In genomic region chr5:10896016-10896415, GRCh38 we compare ENCODE assay signal across 19 cellular contexts.
A peak's percentile ranks its signal among the peaks of the same experiment; 100 is the strongest.
DNase-seq lines count a peak whose midpoint lies in the region; ATAC-seq, FAIRE-seq and TF ChIP-seq lines count a peak whose summit lies in the region.
"Had no signal": no experiment of that assay in that cellular context is flagged by ENCODE, and none has a peak within 500 bp of the region (broad histone marks: within the 10 kb centered on the region; RNA-seq: fewer than 3 reads in every experiment).

No MANE protein-coding gene starts in this region.

- H3K27ac Mint-ChIP-seq in Caco-2 (ENCODE audit: unreplicated experiment) (peak overlapping the region; percentile 6), neural crest cell (ENCODE audit: unreplicated experiment) (peak overlapping the region; percentile 68)

- no TSS peak for BruUV-seq in Caco-2 (replicated peaks; lab: Mats Ljungman, UMichigan)

- CTCF ChIA-PET in Caco-2 (lab: Charles Lee), result no interaction called here

- no peaks in the 10 kb centered on the region for H3K36me3 Mint-ChIP-seq in Caco-2 (ENCODE audit: insufficient read depth, unreplicated experiment)
- no peaks in the 10 kb centered on the region for H3K36me3 Mint-ChIP-seq in neural crest cell (ENCODE audit: low read depth)
- H3K36me3 Mint-ChIP-seq: CD8-positive, alpha-beta memory T cell had no signal

- intact Hi-C loops in Caco-2 (cut with micrococcal nuclease; ENCODE audit: unreplicated experiment), result no loop called here

- no peak overlapping the region for H3K4me3 Mint-ChIP-seq in Caco-2 (ENCODE audit: unreplicated experiment)
- no peak overlapping the region for H3K4me3 Mint-ChIP-seq in neural crest cell

- POLR2A ChIA-PET in Caco-2 (lab: Charles Lee), result no interaction called here

- H3K27me3 ChIP-seq in Caco-2 (replicated peaks; ENCODE audit: control insufficient read depth, insufficient read depth, low read length), result no peaks in the 10 kb centered on the region; the same call in 1 of the 2 replicates
- H3K27me3 ChIP-seq: BLaER1 treated with 17β-estradiol and CSF1 and Interleukin-3, amounts not matched to agents 10 nM and 100 nM; SJSA1 had no signal

- no peaks in the 10 kb centered on the region for H3K36me3 ChIP-seq in Caco-2 (ENCODE audit: control insufficient read depth, insufficient read depth, low read length)
- H3K36me3 ChIP-seq: BLaER1 treated with 17β-estradiol and CSF1 and Interleukin-3, amounts not matched to agents 10 nM and 100 nM; HAP-1; SJSA1 had no signal

- H3K4me1 Mint-ChIP-seq in Caco-2 (ENCODE audit: low read depth, unreplicated experiment) (peaks cover 7% of the 10 kb centered on the region), neural crest cell (peaks cover 24% of the 10 kb centered on the region)
- H3K4me1 Mint-ChIP-seq: CD8-positive, alpha-beta memory T cell had no signal

- no peak overlapping the region for H3K4me3 ChIP-seq in Caco-2 (ENCODE audit: low read depth, low read length)
- no peak overlapping the region for H3K4me3 ChIP-seq in epithelial cell of esophagus (ENCODE audit: low read length)
- H3K4me3 ChIP-seq: A549; BLaER1 treated with 17β-estradiol and CSF1 and Interleukin-3, amounts not matched to agents 10 nM and 100 nM; HAP-1; K562; SJSA1 had no signal

- H3K4me1 ChIP-seq in Caco-2, result no peaks in the 10 kb centered on the region
- H3K4me1 ChIP-seq: A549; BLaER1 treated with 17β-estradiol and CSF1 and Interleukin-3, amounts not matched to agents 10 nM and 100 nM; HAP-1 had no signal

- H3K9me3 ChIP-seq in Caco-2, result peaks cover 6% of the 10 kb centered on the region; the same call in 1 of the 2 replicates
- H3K9me3 ChIP-seq: A549, HAP-1 had no signal

- ATAC-seq in SK-N-SH treated with all-trans-retinoic acid at 6 μM for 48 hours, result no peak
- ATAC-seq: A549, K562 had no signal

- H3K9me3 Mint-ChIP-seq in Caco-2 (ENCODE audit: unreplicated experiment) (no peaks in the 10 kb centered on the region), neural crest cell (peaks cover 6% of the 10 kb centered on the region)

- no peak for TF ChIP-seq CTCF in Caco-2 (IDR thresholded peaks at IDR 0.05; ENCODE audit: insufficient read depth in 1 of 2, low read depth in 1 of 2, low read length in 1 of 2, severe bottlenecking in 1 of 2, unreplicated experiment in 1 of 2)
- no peak for TF ChIP-seq CTCF in epithelial cell of esophagus (IDR thresholded peaks at IDR 0.05; ENCODE audit: insufficient read depth, low read depth, low read length, missing control alignments)
- TF ChIP-seq CTCF in neural crest cell (conservative IDR thresholded peaks at IDR 0.05), result no peak
- TF ChIP-seq CTCF in D721Med (IDR thresholded peaks at IDR 0.05; ENCODE audit: insufficient read depth, missing control alignments), result no peak

- H3K27me3 Mint-ChIP-seq in Caco-2 (ENCODE audit: insufficient read depth, unreplicated experiment) (no peaks in the 10 kb centered on the region), neural crest cell (ENCODE audit: low read depth) (no peaks in the 10 kb centered on the region)

- FAIRE-seq in HTR-8/SVneo (lab: Jason Lieb, UNC) (peak; percentile 33), D721Med (lab: Jason Lieb, UNC) (no peak)
- FAIRE-seq: A549, K562 had no signal

- DNase-seq in Caco-2 (no peak), HTR-8/SVneo (ENCODE audit: insufficient read length, low spot score) (no peak), epithelial cell of esophagus (ENCODE audit: low read depth) (peak; percentile 40), neural crest cell (ENCODE audit: low read depth, low spot score) (no peak), DMS114 treated with DMSO at 0.1 percent for 48 hours (lab: John Stamatoyannopoulos, UW; ENCODE audit: unreplicated experiment) (no peak), D721Med (ENCODE audit: insufficient read length, low spot score) (no peak)
- DNase-seq: CD8-positive, alpha-beta memory T cell; EL; NCI-H1417 treated with DMSO at 0.1 percent for 48 hours; NCI-H1930; NCI-H2171; NCI-H446; NK-92 treated with Interleukin-12 subunit alpha and Interleukin-12 subunit beta, amount 100 ng/mL, for 24 hours had no signal

TF ChIP-seq in SK-N-SH treated with all-trans-retinoic acid at 6 μM for 48 hours, 23 proteins besides CTCF, POLR2A, EP300 and RAD21:
- no peak for TF ChIP-seq OSR1 (CRISPR knock-in tag; IDR thresholded peaks at IDR 0.05)
- TF ChIP-seq ZNF8 (CRISPR knock-in tag; IDR thresholded peaks at IDR 0.05), result no peak
- no peak for TF ChIP-seq ESRRG (CRISPR knock-in tag; IDR thresholded peaks at IDR 0.05)
- TF ChIP-seq, protein P1, sequence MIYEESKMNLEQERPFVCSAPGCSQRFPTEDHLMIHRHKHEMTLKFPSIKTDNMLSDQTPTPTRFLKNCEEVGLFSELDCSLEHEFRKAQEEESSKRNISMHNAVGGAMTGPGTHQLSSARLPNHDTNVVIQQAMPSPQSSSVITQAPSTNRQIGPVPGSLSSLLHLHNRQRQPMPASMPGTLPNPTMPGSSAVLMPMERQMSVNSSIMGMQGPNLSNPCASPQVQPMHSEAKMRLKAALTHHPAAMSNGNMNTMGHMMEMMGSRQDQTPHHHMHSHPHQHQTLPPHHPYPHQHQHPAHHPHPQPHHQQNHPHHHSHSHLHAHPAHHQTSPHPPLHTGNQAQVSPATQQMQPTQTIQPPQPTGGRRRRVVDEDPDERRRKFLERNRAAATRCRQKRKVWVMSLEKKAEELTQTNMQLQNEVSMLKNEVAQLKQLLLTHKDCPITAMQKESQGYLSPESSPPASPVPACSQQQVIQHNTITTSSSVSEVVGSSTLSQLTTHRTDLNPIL (CRISPR knock-in tag; IDR thresholded peaks at IDR 0.05; ENCODE audit: low read depth), result no peak
- TF ChIP-seq ZC3H10 (CRISPR knock-in tag; IDR thresholded peaks at IDR 0.05), result no peak
- no peak for TF ChIP-seq PPARA (CRISPR knock-in tag; IDR thresholded peaks at IDR 0.05; ENCODE audit: borderline replicate concordance)
- TF ChIP-seq CSRNP3 (CRISPR knock-in tag; IDR thresholded peaks at IDR 0.05), result no peak
- no peak for TF ChIP-seq SNAI2 (CRISPR knock-in tag; IDR thresholded peaks at IDR 0.05)
- no peak for TF ChIP-seq ARNTL (CRISPR knock-in tag; IDR thresholded peaks at IDR 0.05; ENCODE audit: borderline replicate concordance, low read depth)
- no peak for TF ChIP-seq POU6F1 (CRISPR knock-in tag; IDR thresholded peaks at IDR 0.05; ENCODE audit: borderline replicate concordance, low read depth)
- TF ChIP-seq ZNF565 (CRISPR knock-in tag; conservative IDR thresholded peaks at IDR 0.05; ENCODE audit: low read depth), result no peak
- TF ChIP-seq RARB (CRISPR knock-in tag; IDR thresholded peaks at IDR 0.05), result no peak
- TF ChIP-seq CSDC2 (CRISPR knock-in tag; IDR thresholded peaks at IDR 0.05), result no peak
- TF ChIP-seq ZNF70 (CRISPR knock-in tag; IDR thresholded peaks at IDR 0.05), result no peak
